18 cellular contexts compared by ENCODE assay signal in the genomic region with DNA sequence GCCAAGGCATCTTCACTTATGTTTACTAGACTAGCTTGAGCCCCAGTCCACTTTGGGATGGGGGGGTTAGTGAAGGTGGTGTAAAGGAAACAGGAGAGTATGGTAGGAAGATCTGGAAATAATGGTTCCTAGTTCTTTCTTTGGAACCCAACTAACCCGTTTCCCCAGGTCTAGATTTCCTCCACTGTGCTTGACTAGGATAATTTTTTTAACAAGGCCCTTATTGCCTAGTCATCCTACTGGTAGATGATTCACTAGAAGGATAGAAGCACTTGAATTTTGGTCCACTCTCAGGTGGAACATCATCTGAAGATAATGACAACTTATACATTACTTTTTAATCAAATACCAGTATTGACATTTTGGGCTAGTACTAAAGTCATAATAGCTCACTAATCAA. TPM values are rescaled to one million over a fixed set of nuclear protein-coding genes. Genes with fewer than 3 reads are reported as not detected.
"Had no signal": no experiment of that assay in that cellular context is flagged by ENCODE, and none has a peak within 500 bp of the region (broad histone marks: within the 10 kb centered on the region; RNA-seq: fewer than 3 reads in every experiment).

No MANE protein-coding gene starts in this region.

- ATAC-seq: left cardiac atrium, lower lobe of right lung, right cardiac atrium had no signal

- H3K9me3 Mint-ChIP-seq: activated B cell treated with CpG ODN at 0.5 μM for 24 hours; activated T-helper 2 cell treated with anti-CD3 and anti-CD28 coated beads, Interferon-gamma antibody, Interleukin-2, Interleukin-4, amounts not matched to agents 10 μg/mL and 5 μg/mL and 100 μg/mL, durations not matched to agents 14 hours and 24 hours and 36 hours; immature natural killer cell; mesothelial cell of epicardium; T-helper 1 cell treated with Interleukin-12 subunit alpha and Interleukin-12 subunit beta and Interleukin-4 antibody, amounts not matched to agents 30 μg/mL and 1 μg/mL, for 36 hours had no signal

- H3K27ac Mint-ChIP-seq: activated B cell treated with CpG ODN at 0.5 μM for 24 hours; activated T-helper 2 cell treated with anti-CD3 and anti-CD28 coated beads, Interferon-gamma antibody, Interleukin-2, Interleukin-4, amounts not matched to agents 10 μg/mL and 5 μg/mL and 100 μg/mL, durations not matched to agents 14 hours and 24 hours and 36 hours; T-helper 1 cell treated with Interleukin-12 subunit alpha and Interleukin-12 subunit beta and Interleukin-4 antibody, amounts not matched to agents 30 μg/mL and 1 μg/mL, for 36 hours had no signal

- DNase-seq: activated B cell treated with CpG ODN at 0.5 μM for 24 hours; activated CD4-positive, alpha-beta T cell treated with anti-CD3 and anti-CD28 coated beads, Interleukin-2, amount 50 U/mL, for 48 hours; anterior cingulate cortex; esophagus squamous epithelium; foreskin fibroblast; glutamatergic neuron; immature natural killer cell; left cardiac atrium; lower lobe of right lung; right cardiac atrium; stimulated activated naive CD4-positive, alpha-beta T cell had no signal

- H3K9me3 ChIP-seq: esophagus squamous epithelium, lower lobe of right lung, suprapubic skin had no signal

- H3K4me1 ChIP-seq: esophagus squamous epithelium, lower lobe of right lung, suprapubic skin had no signal

- H3K27me3 ChIP-seq: esophagus squamous epithelium, suprapubic skin had no signal

- H3K4me3 ChIP-seq: esophagus squamous epithelium, lower lobe of right lung, suprapubic skin had no signal

- H3K27ac ChIP-seq: esophagus squamous epithelium, lower lobe of right lung, suprapubic skin had no signal

RNA-seq across cellular contexts. Expression of a gene that starts 45.9 kb away (rescaled TPM):
- total RNA-seq: dermis microvascular lymphatic vessel endothelial cell, esophagus squamous epithelium, left cardiac atrium, mesothelial cell of epicardium, myocyte, right cardiac atrium, suprapubic skin, ureter had no signal
- polyA plus RNA-seq: immature natural killer cell had no signal
